Comparison of ENCODE assay signal across 8 cellular contexts in the genomic region with DNA sequence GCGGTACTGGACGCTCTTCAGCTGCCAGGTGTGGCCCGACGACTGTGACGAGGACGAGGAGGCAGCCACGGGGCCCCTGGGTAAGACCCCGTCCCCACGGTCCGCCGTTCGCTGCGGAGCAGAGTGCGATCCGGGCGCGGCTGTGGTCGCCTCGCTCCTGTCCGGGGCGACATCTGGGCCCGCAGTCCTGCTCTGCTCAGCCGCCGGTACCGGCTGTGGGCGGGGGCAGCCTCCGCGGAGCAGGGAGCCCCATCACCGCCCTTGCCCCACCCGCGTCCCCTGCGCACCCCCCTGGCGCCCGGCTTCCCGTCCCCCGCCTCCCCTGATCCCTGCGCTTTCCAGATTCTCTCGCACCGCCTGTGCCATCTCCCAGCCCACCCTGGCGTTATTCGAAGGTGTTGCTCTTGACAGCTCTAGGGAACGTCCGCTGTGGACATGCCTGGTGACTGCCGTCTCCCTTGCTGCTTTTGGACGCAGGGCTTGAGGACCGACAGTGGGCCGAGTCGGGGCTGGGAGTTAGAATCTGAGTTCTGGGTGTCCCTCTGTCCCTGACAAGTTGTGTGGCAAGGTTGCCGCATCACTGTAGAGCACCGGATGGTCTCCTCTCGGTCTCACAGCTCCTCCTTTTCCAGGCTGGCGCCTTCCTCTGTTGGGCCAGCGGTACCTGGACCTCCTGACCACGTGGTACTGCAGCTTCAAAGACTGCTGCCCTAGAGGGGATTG. TPM values are rescaled to one million over a fixed set of nuclear protein-coding genes. Genes with fewer than 3 reads are reported as not detected.
DNase-seq lines count a peak whose midpoint lies in the region; ATAC-seq and TF ChIP-seq lines count a peak whose summit lies in the region.

No MANE protein-coding gene starts in this region.

- no peak overlapping the region for H2BK15ac ChIP-seq in neuronal stem cell (ENCODE audit: low read length)

- no peak overlapping the region for H4K8ac ChIP-seq in neuronal stem cell (ENCODE audit: low read depth, low read length)

- H3K36me3 ChIP-seq in neuronal stem cell (replicated peaks in 1 of 2; ENCODE audit: control insufficient read depth in 2 of 2, insufficient read depth in 2 of 2, low read length in 2 of 2) (peaks cover 2 to 19% of the 10 kb centered on the region in 2 donors), uterus (no peaks in the 10 kb centered on the region)

- peaks cover 1% of the 10 kb centered on the region for H3K79me1 ChIP-seq in neuronal stem cell (ENCODE audit: low read depth, low read length)

- DNase-seq in activated gamma-delta T cell treated with Interleukin-2 at 50 U/mL for 16 hours = peak; percentile 17
- no peak for DNase-seq in activated gamma-delta T cell (lab: John Stamatoyannopoulos, UW)
- peak; percentile 73 to 96 for DNase-seq in NCI-H526 (lab: John Stamatoyannopoulos, UW)
- DNase-seq in activated T-cell treated with anti-CD3 and anti-CD28 coated beads, Interleukin-2, amount 50 U/mL, for 4 hours = peak; percentile 27
- peak; percentile 24 for DNase-seq in fibroblast of the aortic adventitia (ENCODE audit: low read depth)
- DNase-seq in neuronal stem cell (ENCODE audit: low spot score) = peak; percentile 33
- DNase-seq in uterus = peak in 1 of 2 donors; percentile 31

- ATAC-seq in HG02884 (IDR thresholded peaks at IDR 0.05; ENCODE audit: unreplicated experiment) = peak; percentile 8
- ATAC-seq in activated T-cell treated with anti-CD3 and anti-CD28 coated beads, Interleukin-2, amount 50 U/mL, for 4 hours = peak; percentile 33 to 41

- H2BK12ac ChIP-seq in neuronal stem cell (ENCODE audit: low read length) = no peak overlapping the region

- no peaks in the 10 kb centered on the region for H3K9me3 Mint-ChIP-seq in activated T-cell treated with anti-CD3 and anti-CD28 coated beads, Interleukin-2, amount 50 U/mL, for 4 hours

- H2BK5ac ChIP-seq in neuronal stem cell (ENCODE audit: low read length) = no peak overlapping the region

- H3K36me3 Mint-ChIP-seq in activated T-cell treated with anti-CD3 and anti-CD28 coated beads, Interleukin-2, amount 50 U/mL, for 4 hours (ENCODE audit: insufficient read depth) = peaks cover 2% of the 10 kb centered on the region

- H2AFZ ChIP-seq in neuronal stem cell (ENCODE audit: low read length) = peak overlapping the region; percentile 98

- no peak overlapping the region for H3K4ac ChIP-seq in neuronal stem cell (ENCODE audit: low read length)

- TF ChIP-seq POLR2A in uterus (IDR thresholded peaks at IDR 0.05) = no peak

- H3K4me3 ChIP-seq in fibroblast of the aortic adventitia (ENCODE audit: low read depth, low read length) (peak overlapping the region; percentile 69), neuronal stem cell (ENCODE audit: low read length in 2 of 2) (peak overlapping the region; percentile 82 to 89), uterus (peak overlapping the region; percentile 56 to 69)

- H3K9me3 ChIP-seq in neuronal stem cell (replicated peaks in 1 of 2; ENCODE audit: control insufficient read depth in 2 of 2, insufficient read depth in 1 of 2, low read depth in 1 of 2, low read length in 2 of 2) (no peaks in the 10 kb centered on the region), uterus (no peaks in the 10 kb centered on the region)

- peak overlapping the region; percentile 93 for H3K4me3 Mint-ChIP-seq in activated T-cell treated with anti-CD3 and anti-CD28 coated beads, Interleukin-2, amount 50 U/mL, for 4 hours

- TF ChIP-seq CTCF in fibroblast of the aortic adventitia (IDR thresholded peaks at IDR 0.05; ENCODE audit: insufficient read depth, low read length) (no peak), uterus (IDR thresholded peaks at IDR 0.05) (no peak)

- H3K4me2 ChIP-seq in neuronal stem cell (ENCODE audit: insufficient read depth, low read length, poor library complexity, severe bottlenecking) = peak overlapping the region; percentile 86

- H3K27ac ChIP-seq in neuronal stem cell (replicated peaks; ENCODE audit: low read length) (no peak overlapping the region), uterus (peak overlapping the region; percentile 52 to 79)

- H3K18ac ChIP-seq in neuronal stem cell (ENCODE audit: low read length) = peak overlapping the region; percentile 96

- H3K27me3 Mint-ChIP-seq in activated T-cell treated with anti-CD3 and anti-CD28 coated beads, Interleukin-2, amount 50 U/mL, for 4 hours (ENCODE audit: low read depth) = no peaks in the 10 kb centered on the region

- H3K4me1 ChIP-seq in neuronal stem cell (ENCODE audit: control insufficient read depth in 2 of 2, insufficient read depth in 1 of 2, low read depth in 1 of 2, low read length in 2 of 2) (peaks cover 6 to 11% of the 10 kb centered on the region in 2 donors), uterus (peaks cover 4 to 5% of the 10 kb centered on the region in 2 donors)

- no peak overlapping the region for H2BK120ac ChIP-seq in neuronal stem cell (ENCODE audit: low read depth, low read length)

- H3K27me3 ChIP-seq in neuronal stem cell (ENCODE audit: control insufficient read depth in 3 of 3, insufficient read depth in 3 of 3, low read depth in 1 of 3, low read length in 3 of 3) (peaks cover 0 to 6% (median 0%) of the 10 kb centered on the region in 3 experiments), uterus (no peaks in the 10 kb centered on the region)

- intact Hi-C loops in uterus (cut with DNase I; ENCODE audit: low total_unique reads) = loop anchor here (5.0 kb wide), 1 partner anchor 285 kb away; the partner anchor contains the start of gene AXDND1

- WGBS in neuronal stem cell (ENCODE audit: extremely low coverage in 2 of 2, insufficient read length in 2 of 2, insufficient replicate concordance in 1 of 2), 2 donors = no CpG with 5 or more reads among the region's 54 CpGs

- peak overlapping the region; percentile 98 for H3K9ac ChIP-seq in neuronal stem cell (ENCODE audit: low read depth, low read length, poor library complexity)

- H3K4me1 Mint-ChIP-seq in activated T-cell treated with anti-CD3 and anti-CD28 coated beads, Interleukin-2, amount 50 U/mL, for 4 hours (ENCODE audit: low read depth) = peaks cover 29% of the 10 kb centered on the region

- peak overlapping the region; percentile 95 for H3K14ac ChIP-seq in neuronal stem cell (ENCODE audit: low read length)

- H3K23ac ChIP-seq in neuronal stem cell (ENCODE audit: low read depth, low read length, poor library complexity) = peak overlapping the region; percentile 93

- H2AK5ac ChIP-seq in neuronal stem cell (ENCODE audit: low read depth, low read length) = no peak overlapping the region

- no peak overlapping the region for H4K91ac ChIP-seq in neuronal stem cell (ENCODE audit: low read depth, low read length, poor library complexity)

RNA-seq across cellular contexts. Expression of gene TOR3A, which starts 0.6 kb away (rescaled TPM):
- total RNA-seq in activated T-cell treated with anti-CD3 and anti-CD28 coated beads, Interleukin-2, amount 50 U/mL, for 4 hours = 10 to 100 TPM; 38.7 to 39.9 (median 39.8) TPM
- total RNA-seq in fibroblast of the aortic adventitia (ENCODE audit: low replicate concordance) (32.5 and 92.2 TPM in 2 replicates), uterus (10 to 100 TPM in 2 of 4 donors, 1 to 10 TPM in 2; 5.9 to 43.3 (median 13.7) TPM)
- 12.6 TPM for polyA plus RNA-seq in neuronal stem cell (2013, experiment 1 of 2)
- polyA plus RNA-seq in neuronal stem cell (2013, experiment 2 of 2) = 12.5 TPM

RNA-seq across cellular contexts. Expression of gene FAM20B, which starts 56.8 kb away (rescaled TPM):
- total RNA-seq in activated T-cell treated with anti-CD3 and anti-CD28 coated beads, Interleukin-2, amount 50 U/mL, for 4 hours = 10 to 100 TPM; 35.1 to 37.9 (median 35.7) TPM
- total RNA-seq in fibroblast of the aortic adventitia (ENCODE audit: low replicate concordance) (33.9 and 41.5 TPM in 2 replicates), uterus (10 to 100 TPM; 12.8 to 70.1 (median 36.7) TPM)
- 19.0 TPM for polyA plus RNA-seq in neuronal stem cell (2013, experiment 1 of 2)
- 19.5 TPM for polyA plus RNA-seq in neuronal stem cell (2013, experiment 2 of 2)
